ENCODE assay signal across 14 cellular contexts in the genomic region with DNA sequence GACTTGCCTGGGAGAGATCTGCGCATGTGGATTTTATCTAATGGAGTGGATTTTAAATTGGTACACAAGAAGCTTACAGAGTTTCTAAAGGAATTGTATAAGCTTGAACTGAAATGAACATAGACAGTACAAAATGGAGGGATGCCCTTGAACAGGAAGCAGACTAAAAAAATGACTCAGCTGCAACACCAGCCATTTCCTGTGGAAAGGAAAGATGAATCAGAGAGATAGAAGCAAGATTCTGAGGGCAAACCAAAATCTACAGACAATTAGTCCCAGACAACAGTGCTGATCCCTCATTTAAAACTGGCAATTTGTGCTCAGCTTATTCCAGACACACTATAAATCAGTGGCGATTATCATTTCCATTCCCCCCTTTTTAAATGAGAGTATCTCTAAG.
DNase-seq lines count a peak whose midpoint lies in the region; ATAC-seq, FAIRE-seq and TF ChIP-seq lines count a peak whose summit lies in the region.
"Had no signal": no experiment of that assay in that cellular context is flagged by ENCODE, and none has a peak within 500 bp of the region (broad histone marks: within the 10 kb centered on the region; RNA-seq: fewer than 3 reads in every experiment).

No MANE protein-coding gene starts in this region.

- no peak for TF ChIP-seq RAD21 in K562 (CRISPR knock-in tag; conservative IDR thresholded peaks at IDR 0.05 in 1 of 2, IDR thresholded peaks at IDR 0.05 in 1 of 2)

- TF ChIP-seq CTCF in K562 (IDR thresholded peaks at IDR 0.05 in 2 of 3, conservative IDR thresholded peaks at IDR 0.05 in 1 of 3; ENCODE audit: insufficient read depth in 2 of 3, low read depth in 1 of 3, low read length in 3 of 3) (no peak), mesothelial cell of epicardium (IDR thresholded peaks at IDR 0.05; ENCODE audit: unreplicated experiment) (no peak), GM23338 (conservative IDR thresholded peaks at IDR 0.05; ENCODE audit: low read depth in 2 of 2) (no peak)

- in situ Hi-C loops in K562 (cut with MboI) = no loop called here

- FAIRE-seq in K562 (lab: Jason Lieb, UNC) = no peak

- TF ChIP-seq EP300 in K562 (IDR thresholded peaks at IDR 0.05; ENCODE audit: low read length) = no peak

- no peak overlapping the region for H3K9ac ChIP-seq in K562 (ENCODE audit: insufficient read depth in 1 of 2, low read depth in 2 of 2, low read length in 2 of 2)

- no peaks in the 10 kb centered on the region for H4K20me1 ChIP-seq in K562 (replicated peaks; ENCODE audit: control insufficient read depth, insufficient read depth, low read length)
- no peaks in the 10 kb centered on the region for H4K20me1 ChIP-seq in GM23338 (replicated peaks; ENCODE audit: insufficient read depth)

- DNase-seq in EH (ENCODE audit: low read depth) (peak; percentile 77), MG63 (peak; percentile 19), K562 (ENCODE audit: extremely low read depth in 1 of 4, low spot score in 3 of 4) (no peak), HuH-7.5 (ENCODE audit: low spot score) (no peak), mesothelial cell of epicardium (ENCODE audit: low spot score in 2 of 2, unreplicated experiment in 2 of 2) (no peak), NCI-H2107 treated with DMSO at 0.1 percent for 48 hours (lab: John Stamatoyannopoulos, UW; ENCODE audit: unreplicated experiment) (no peak), GM23338 (ENCODE audit: low spot score) (no peak)
- DNase-seq: activated CD8-positive, alpha-beta T cell treated with anti-CD3 and anti-CD28 coated beads, Interleukin-2, amount 10 ng/mL, durations not matched to agents 7 days and 5 days; activated naive CD4-positive, alpha-beta T cell treated with anti-CD3 and anti-CD28 coated beads for 36 hours; dorsolateral prefrontal cortex; NCI-H1092; NCI-H82; retina had no signal

- H3K27ac ChIP-seq in K562 (ENCODE audit: extremely low read depth, low read depth, low read length) = no peak overlapping the region
- H3K27ac ChIP-seq in mesodermal cell (ENCODE audit: low read depth, low read length, severe bottlenecking) = peak overlapping the region; percentile 31
- no peak overlapping the region for H3K27ac ChIP-seq in GM23338 (ENCODE audit: low read depth)
- H3K27ac ChIP-seq: dorsolateral prefrontal cortex had no signal

- ATAC-seq in K562 (no peak), GM23338 (no peak)
- ATAC-seq: activated CD8-positive, alpha-beta T cell treated with anti-CD3 and anti-CD28 coated beads, Interleukin-2, amount 10 ng/mL, durations not matched to agents 7 days and 5 days had no signal

- BruUV-seq in K562 (replicated peaks; lab: Mats Ljungman, UMichigan) = no TSS peak

- 3% methylated on average over 2 of the region's 2 CpGs for WGBS in K562 (ENCODE audit: insufficient coverage, low coverage, missing lambda C conversion rate)
- WGBS in mesodermal cell (ENCODE audit: insufficient coverage in 2 of 2), 2 experiments = 67 to 88% methylated on average over 1 of the region's 2 CpGs

- H3K4me2 ChIP-seq in K562 (ENCODE audit: insufficient read depth, low read length) (no peak overlapping the region), GM23338 (no peak overlapping the region)

- H3K4me3 ChIP-seq in MG63 (no peak overlapping the region), K562 (no peak overlapping the region), mesodermal cell (ENCODE audit: extremely low read depth, insufficient read depth, low read length, poor library complexity, severe bottlenecking) (no peak overlapping the region), GM23338 (no peak overlapping the region)
- H3K4me3 ChIP-seq: dorsolateral prefrontal cortex had no signal

- H3K9me2 ChIP-seq in GM23338 (ENCODE audit: insufficient read depth) = peaks cover 4% of the 10 kb centered on the region

- H3K9me3 ChIP-seq in MG63 (peaks cover 6% of the 10 kb centered on the region; the same call in 1 of the 2 replicates), K562 (replicated peaks; ENCODE audit: control insufficient read depth, insufficient read depth, low read depth, low read length) (no peaks in the 10 kb centered on the region), mesodermal cell (ENCODE audit: control insufficient read depth, low read length) (no peaks in the 10 kb centered on the region)

- H3K9me3 Mint-ChIP-seq in mesothelial cell of epicardium = peaks cover 10% of the 10 kb centered on the region
- no peaks in the 10 kb centered on the region for H3K9me3 Mint-ChIP-seq in GM23338
- H3K9me3 Mint-ChIP-seq: activated naive CD4-positive, alpha-beta T cell treated with anti-CD3 and anti-CD28 coated beads for 36 hours had no signal

- CTCF ChIA-PET in K562 (lab: Yijun Ruan, JAX; ENCODE audit: low intra/inter-chr PET ratio) = no interaction called here

- H3K36me3 ChIP-seq in MG63 = peaks cover 6% of the 10 kb centered on the region
- H3K36me3 ChIP-seq in K562 (ENCODE audit: control insufficient read depth, insufficient read depth, low read length) = no peaks in the 10 kb centered on the region
- no peaks in the 10 kb centered on the region for H3K36me3 ChIP-seq in mesodermal cell (ENCODE audit: control insufficient read depth, insufficient read depth, low read length)
- no peaks in the 10 kb centered on the region for H3K36me3 ChIP-seq in GM23338 (ENCODE audit: insufficient read depth)

- peak overlapping the region; percentile 23; the same call in 1 of the 2 replicates for H2AFZ ChIP-seq in K562 (ENCODE audit: low read depth, low read length)
- H2AFZ ChIP-seq in GM23338 = no peak overlapping the region

- no peaks in the 10 kb centered on the region for H3K9me1 ChIP-seq in K562 (ENCODE audit: control insufficient read depth, insufficient read depth, low read length)

- H3K4me1 ChIP-seq in K562 (replicated peaks in 1 of 2; ENCODE audit: control insufficient read depth in 2 of 2, insufficient read depth in 2 of 2, low read length in 2 of 2) (no peaks in the 10 kb centered on the region), mesodermal cell (ENCODE audit: control insufficient read depth, insufficient read depth, low read length, poor library complexity, severe bottlenecking) (peaks cover 17% of the 10 kb centered on the region), GM23338 (ENCODE audit: insufficient read depth) (0 out of 2 replicates have a peak, but pooled peaks cover 5% of the 10 kb centered on the region)

- H3K79me2 ChIP-seq in K562 (ENCODE audit: control insufficient read depth, insufficient read depth, low read length) (no peaks in the 10 kb centered on the region), GM23338 (replicated peaks; ENCODE audit: insufficient read depth) (no peaks in the 10 kb centered on the region)

- no peak for TF ChIP-seq POLR2A in K562 (conservative IDR thresholded peaks at IDR 0.05)

- POLR2A ChIA-PET in K562 (lab: Yijun Ruan, JAX) = no interaction called here

- H3K4me1 Mint-ChIP-seq in mesothelial cell of epicardium (peaks cover 7% of the 10 kb centered on the region), GM23338 (no peaks in the 10 kb centered on the region)

- H3K27me3 ChIP-seq in MG63 = no peaks in the 10 kb centered on the region
- H3K27me3 ChIP-seq in K562 (ENCODE audit: control insufficient read depth in 2 of 2, insufficient read depth in 2 of 2, low read length in 2 of 2) = no peaks in the 10 kb centered on the region
- no peaks in the 10 kb centered on the region for H3K27me3 ChIP-seq in GM23338 (ENCODE audit: insufficient read depth)

- intact Hi-C loops in K562 (cut with micrococcal nuclease) = no loop called here

- H3K36me3 Mint-ChIP-seq in mesothelial cell of epicardium (no peaks in the 10 kb centered on the region), GM23338 (ENCODE audit: low read depth) (no peaks in the 10 kb centered on the region)

- H3K27ac Mint-ChIP-seq in mesothelial cell of epicardium = no peak overlapping the region
- no peak overlapping the region for H3K27ac Mint-ChIP-seq in GM23338
- H3K27ac Mint-ChIP-seq: activated CD8-positive, alpha-beta T cell treated with anti-CD3 and anti-CD28 coated beads, Interleukin-2, amount 10 ng/mL, durations not matched to agents 7 days and 5 days; activated naive CD4-positive, alpha-beta T cell treated with anti-CD3 and anti-CD28 coated beads for 36 hours had no signal

- H3F3A ChIP-seq in GM23338 (replicated peaks; ENCODE audit: low read depth) = no peaks in the 10 kb centered on the region

- H3K27me3 Mint-ChIP-seq in mesothelial cell of epicardium (ENCODE audit: low read depth) = no peaks in the 10 kb centered on the region
- H3K27me3 Mint-ChIP-seq in GM23338 (ENCODE audit: insufficient read depth, low read depth, poor library complexity) = no peaks in the 10 kb centered on the region

- H3K4me3 Mint-ChIP-seq in mesothelial cell of epicardium = no peak overlapping the region
- no peak overlapping the region for H3K4me3 Mint-ChIP-seq in GM23338
- H3K4me3 Mint-ChIP-seq: activated CD8-positive, alpha-beta T cell treated with anti-CD3 and anti-CD28 coated beads, Interleukin-2, amount 10 ng/mL, durations not matched to agents 7 days and 5 days; activated naive CD4-positive, alpha-beta T cell treated with anti-CD3 and anti-CD28 coated beads for 36 hours had no signal

TF ChIP-seq in K562, 482 proteins besides CTCF, POLR2A, EP300 and RAD21 (continues in another document):
- TF ChIP-seq GABPA (tag; conservative IDR thresholded peaks at IDR 0.05; ENCODE audit: low read depth) (peak; percentile 83), ZNF707 (CRISPR knock-in tag; conservative IDR thresholded peaks at IDR 0.05) (no peak), POLR2G (IDR thresholded peaks at IDR 0.05; ENCODE audit: low read depth, low read length) (no peak)

TF ChIP-seq in GM23338, 12 proteins besides CTCF, POLR2A, EP300 and RAD21 (continues in another document):
- TF ChIP-seq CREB1 (CRISPR knock-in tag; IDR thresholded peaks at IDR 0.05; ENCODE audit: low read depth) (no peak), ETS1 (IDR thresholded peaks at IDR 0.05) (no peak)

Comparison
In these comparisons a context has a peak if more than half of its experiments do, and no peak if none do; other contexts are left out.
1. DNase-seq: peak in EH (single experiment) and MG63 (single experiment); none in K562 (0 of 4), HuH-7.5 (single experiment), mesothelial cell of epicardium (0 of 2), NCI-H2107 treated with DMSO at 0.1 percent for 48 hours (single experiment) and GM23338 (single experiment).